ENCODE assay signal across 8 cellular contexts in the genomic region with DNA sequence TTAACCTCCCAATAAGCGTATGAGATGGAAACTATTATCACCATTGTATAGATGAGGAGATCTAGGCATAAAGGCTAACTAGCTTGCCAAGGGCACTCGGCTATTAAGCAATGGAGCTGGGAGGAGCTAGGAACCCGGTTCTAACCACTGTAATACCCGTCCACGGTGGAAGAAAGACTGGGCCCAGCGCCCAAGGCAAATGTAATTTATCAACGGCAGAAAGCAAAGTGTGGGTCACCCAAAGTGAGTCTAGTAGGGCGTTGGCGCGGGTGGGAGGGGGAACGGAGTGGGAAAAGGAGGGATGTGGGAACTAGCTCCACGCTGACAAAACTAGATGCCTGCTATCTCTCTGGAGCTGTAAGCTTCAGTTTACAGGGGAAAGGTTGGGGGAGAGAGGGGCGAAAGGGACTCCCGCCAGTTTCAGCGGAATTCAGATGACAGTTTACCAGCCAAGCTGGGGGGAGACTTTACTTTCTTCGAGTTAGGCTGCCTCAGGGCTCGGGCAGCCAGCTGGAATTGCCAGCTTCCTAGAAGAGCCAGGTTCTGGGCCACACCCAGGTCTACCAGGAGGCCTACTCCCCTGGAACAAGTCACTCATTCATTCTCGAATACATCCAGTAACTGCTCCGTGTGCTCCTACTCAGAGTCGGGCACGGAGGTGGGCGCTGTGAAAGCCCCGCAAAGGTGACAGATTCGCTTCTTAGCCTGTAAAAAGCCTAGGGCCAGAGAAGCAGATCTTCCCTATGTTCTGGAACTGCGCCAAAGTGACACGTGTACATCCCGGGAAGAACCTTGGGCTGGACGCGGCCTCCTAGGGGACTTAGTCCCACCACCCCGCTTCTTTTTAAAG. TPM values are rescaled to one million over a fixed set of nuclear protein-coding genes. Genes with fewer than 3 reads are reported as not detected.
A peak's percentile ranks its signal among the peaks of the same experiment; 100 is the strongest.
DNase-seq lines count a peak whose midpoint lies in the region; ATAC-seq, FAIRE-seq and TF ChIP-seq lines count a peak whose summit lies in the region.

No MANE protein-coding gene starts in this region.

- WGBS in iPS DF 6.9 (ENCODE audit: insufficient coverage, insufficient read length) = no CpG with 5 or more reads among the region's 30 CpGs

- H3K4me3 Mint-ChIP-seq in astrocyte (ENCODE audit: unreplicated experiment) = peak overlapping the region; percentile 99

- peak overlapping the region; percentile 97 for H3K27ac ChIP-seq in astrocyte (ENCODE audit: low read depth, low read length)
- no peak overlapping the region for H3K27ac ChIP-seq in iPS DF 6.9 (ENCODE audit: low read length)

- FAIRE-seq in astrocyte (lab: Jason Lieb, UNC) (no peak), GM19239 (lab: Jason Lieb, UNC) (no peak)

- H3K4me3 ChIP-seq in astrocyte (ENCODE audit: insufficient read depth, low read depth, low read length) (peak overlapping the region; percentile 99), iPS DF 6.9 (ENCODE audit: low read length) (peak overlapping the region; percentile 78), skeletal muscle cell (ENCODE audit: low read depth, low read length) (peak overlapping the region; percentile 99)

- H3K9me3 ChIP-seq in astrocyte (ENCODE audit: insufficient read depth, low read depth, low read length) = no peaks in the 10 kb centered on the region
- no peaks in the 10 kb centered on the region for H3K9me3 ChIP-seq in iPS DF 6.9 (ENCODE audit: control insufficient read depth, insufficient read depth, low read length)

- H3K9me3 Mint-ChIP-seq in astrocyte (ENCODE audit: unreplicated experiment) = no peaks in the 10 kb centered on the region

- peaks cover 10% of the 10 kb centered on the region for H3K4me1 Mint-ChIP-seq in astrocyte (ENCODE audit: low read depth, unreplicated experiment)

- ATAC-seq in GM19035 (IDR thresholded peaks at IDR 0.05; ENCODE audit: unreplicated experiment) (peak; percentile 16), GM21786 (IDR thresholded peaks at IDR 0.05; ENCODE audit: unreplicated experiment) (no peak)

- H3K36me3 ChIP-seq in astrocyte (ENCODE audit: insufficient read depth, low read length) (peaks cover 33% of the 10 kb centered on the region), iPS DF 6.9 (ENCODE audit: control insufficient read depth, insufficient read depth, low read length) (peaks cover 26% of the 10 kb centered on the region; the same call in 1 of the 2 replicates)

- H3K36me3 Mint-ChIP-seq in astrocyte (ENCODE audit: low read depth, unreplicated experiment) = peaks cover 12% of the 10 kb centered on the region

- no peak overlapping the region for H2AFZ ChIP-seq in astrocyte (ENCODE audit: low read depth, low read length)

- peaks cover 18% of the 10 kb centered on the region for H3K4me1 ChIP-seq in astrocyte (ENCODE audit: insufficient read depth, low read length)
- H3K4me1 ChIP-seq in iPS DF 6.9 (ENCODE audit: control insufficient read depth, insufficient read depth, low read length) = no peaks in the 10 kb centered on the region

- H3K9ac ChIP-seq in astrocyte (ENCODE audit: low read length) = peak overlapping the region; percentile 99

- TF ChIP-seq CTCF in astrocyte (IDR thresholded peaks at IDR 0.05; ENCODE audit: insufficient read depth, low read depth, low read length) = no peak

- peak overlapping the region; percentile 92 for H3K27ac Mint-ChIP-seq in astrocyte (ENCODE audit: unreplicated experiment)

- H3K79me2 ChIP-seq in astrocyte (ENCODE audit: insufficient read depth, low read length) = peaks cover 59% of the 10 kb centered on the region

- peak; percentile 73 for DNase-seq in AG08396 (ENCODE audit: low spot score)
- peak; percentile 70 for DNase-seq in NCI-H226
- peak; percentile 56 for DNase-seq in astrocyte (ENCODE audit: low read depth)
- no peak for DNase-seq in iPS DF 6.9 (ENCODE audit: low read depth, low spot score)
- peak; percentile 15 for DNase-seq in skeletal muscle cell (ENCODE audit: low read depth)
- DNase-seq in GM19239 (ENCODE audit: insufficient read length, low spot score) = no peak

- H3K27me3 ChIP-seq in astrocyte (ENCODE audit: insufficient read depth, low read length) (no peaks in the 10 kb centered on the region), iPS DF 6.9 (ENCODE audit: control insufficient read depth, insufficient read depth, low read length) (no peaks in the 10 kb centered on the region)

- no peaks in the 10 kb centered on the region for H3K27me3 Mint-ChIP-seq in astrocyte (ENCODE audit: low read depth, unreplicated experiment)

- H4K20me1 ChIP-seq in astrocyte (ENCODE audit: insufficient read depth, low read length) = peaks cover 55% of the 10 kb centered on the region

- peak overlapping the region; percentile 98 for H3K4me2 ChIP-seq in astrocyte (ENCODE audit: low read length)

RNA-seq across cellular contexts. Expression of a gene that starts 0.8 kb away (rescaled TPM):
- total RNA-seq in astrocyte = 180 and 185 TPM in 2 replicates

RNA-seq across cellular contexts. Expression of a gene that starts 23.5 kb away (rescaled TPM):
- 3.0 and 3.1 TPM in 2 replicates for total RNA-seq in astrocyte

RNA-seq across cellular contexts. Expression of a gene that starts 23.5 kb away (rescaled TPM):
- 57.3 and 60.3 TPM in 2 replicates for total RNA-seq in astrocyte

RNA-seq across cellular contexts. Expression of a gene that starts 29.5 kb away (rescaled TPM):
- 28.3 and 43.3 TPM in 2 replicates for total RNA-seq in astrocyte

RNA-seq across cellular contexts. Expression of a gene that starts 50.6 kb away (rescaled TPM):
- 41.0 and 47.3 TPM in 2 replicates for total RNA-seq in astrocyte

Comparison
In these comparisons a context has a peak if more than half of its experiments do, and no peak if none do; other contexts are left out.
1. DNase-seq: peak in AG08396 (single experiment), NCI-H226 (single experiment), astrocyte (single experiment) and skeletal muscle cell (single experiment); none in iPS DF 6.9 (single experiment) and GM19239 (single experiment).
2. Peak in every context shown above with its lines, with median percentiles within 50 percentile points of each other: H3K4me3 ChIP-seq.